Comparison of ENCODE assay signal across 9 cellular contexts in the genomic region with DNA sequence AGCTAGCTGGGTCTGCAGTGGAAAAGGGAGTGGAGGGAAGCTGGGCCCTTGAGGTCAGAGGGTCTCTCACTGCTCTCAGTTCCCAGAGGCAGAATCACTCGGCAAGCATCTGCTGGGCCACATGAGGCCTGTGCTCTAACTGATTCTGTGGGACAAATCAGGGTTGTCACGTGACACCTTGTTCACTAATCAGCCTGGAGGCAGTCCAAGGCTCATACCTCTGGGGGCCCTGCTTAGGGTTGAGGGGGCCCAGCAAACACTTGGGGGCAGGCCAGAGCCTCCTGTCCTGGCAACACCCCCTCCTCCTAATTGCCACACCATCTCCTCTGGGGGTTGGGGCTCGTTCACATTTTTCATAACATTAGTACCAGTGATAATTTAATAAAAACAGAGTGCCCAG. TPM values are rescaled to one million over a fixed set of nuclear protein-coding genes. Genes with fewer than 3 reads are reported as not detected.
A peak's percentile ranks its signal among the peaks of the same experiment; 100 is the strongest.
DNase-seq lines count a peak whose midpoint lies in the region; ATAC-seq and TF ChIP-seq lines count a peak whose summit lies in the region.
"Had no signal": no experiment of that assay in that cellular context is flagged by ENCODE, and none has a peak within 500 bp of the region (broad histone marks: within the 10 kb centered on the region; RNA-seq: fewer than 3 reads in every experiment).

No MANE protein-coding gene starts in this region.

- no peak for TF ChIP-seq CTCF in progenitor cell of endocrine pancreas (IDR thresholded peaks at IDR 0.05; ENCODE audit: unreplicated experiment)

- H3K27ac Mint-ChIP-seq in activated T-cell treated with anti-CD3 and anti-CD28 coated beads, Interleukin-2, amount 50 U/mL, for 24 hours = peak overlapping the region; percentile 79
- no peak overlapping the region for H3K27ac Mint-ChIP-seq in activated T-cell treated with anti-CD3 and anti-CD28 coated beads, Interleukin-2, amount 50 U/mL, for 72 hours
- H3K27ac Mint-ChIP-seq in activated T-helper 17 cell treated with anti-CD3 and anti-CD28 coated beads, Interleukin-2, amount 50 U/mL, for 72 hours = peak overlapping the region; percentile 52
- peak overlapping the region; percentile 33 for H3K27ac Mint-ChIP-seq in progenitor cell of endocrine pancreas
- no peak overlapping the region for H3K27ac Mint-ChIP-seq in T-helper 2 cell treated with Interferon-gamma antibody and Interleukin-4, amounts not matched to agents 5 μg/mL and 100 μg/mL, for 36 hours

- no peaks in the 10 kb centered on the region for H3K27me3 Mint-ChIP-seq in activated T-cell treated with anti-CD3 and anti-CD28 coated beads, Interleukin-2, amount 50 U/mL, for 24 hours
- no peaks in the 10 kb centered on the region for H3K27me3 Mint-ChIP-seq in activated T-cell treated with anti-CD3 and anti-CD28 coated beads, Interleukin-2, amount 50 U/mL, for 72 hours (ENCODE audit: low read depth)
- H3K27me3 Mint-ChIP-seq in activated T-helper 17 cell treated with anti-CD3 and anti-CD28 coated beads, Interleukin-2, amount 50 U/mL, for 72 hours = no peaks in the 10 kb centered on the region
- no peaks in the 10 kb centered on the region for H3K27me3 Mint-ChIP-seq in progenitor cell of endocrine pancreas
- H3K27me3 Mint-ChIP-seq in T-helper 2 cell treated with Interferon-gamma antibody and Interleukin-4, amounts not matched to agents 5 μg/mL and 100 μg/mL, for 36 hours (ENCODE audit: low read depth) = no peaks in the 10 kb centered on the region

- no peaks in the 10 kb centered on the region for H3K9me3 Mint-ChIP-seq in activated T-cell treated with anti-CD3 and anti-CD28 coated beads, Interleukin-2, amount 50 U/mL, for 24 hours
- no peaks in the 10 kb centered on the region for H3K9me3 Mint-ChIP-seq in activated T-cell treated with anti-CD3 and anti-CD28 coated beads, Interleukin-2, amount 50 U/mL, for 72 hours
- H3K9me3 Mint-ChIP-seq in activated T-helper 17 cell treated with anti-CD3 and anti-CD28 coated beads, Interleukin-2, amount 50 U/mL, for 72 hours = no peaks in the 10 kb centered on the region
- no peaks in the 10 kb centered on the region for H3K9me3 Mint-ChIP-seq in progenitor cell of endocrine pancreas (ENCODE audit: low read depth)
- no peaks in the 10 kb centered on the region for H3K9me3 Mint-ChIP-seq in T-helper 2 cell treated with Interferon-gamma antibody and Interleukin-4, amounts not matched to agents 5 μg/mL and 100 μg/mL, for 36 hours

- H3K4me3 Mint-ChIP-seq in activated T-cell treated with anti-CD3 and anti-CD28 coated beads, Interleukin-2, amount 50 U/mL, for 24 hours = no peak overlapping the region
- no peak overlapping the region for H3K4me3 Mint-ChIP-seq in activated T-cell treated with anti-CD3 and anti-CD28 coated beads, Interleukin-2, amount 50 U/mL, for 72 hours
- H3K4me3 Mint-ChIP-seq in activated T-helper 17 cell treated with anti-CD3 and anti-CD28 coated beads, Interleukin-2, amount 50 U/mL, for 72 hours = no peak overlapping the region
- no peak overlapping the region for H3K4me3 Mint-ChIP-seq in progenitor cell of endocrine pancreas (ENCODE audit: low read depth)
- H3K4me3 Mint-ChIP-seq in T-helper 2 cell treated with Interferon-gamma antibody and Interleukin-4, amounts not matched to agents 5 μg/mL and 100 μg/mL, for 36 hours = no peak overlapping the region

- no peak for ATAC-seq in activated T-cell treated with anti-CD3 and anti-CD28 coated beads, Interleukin-2, amount 50 U/mL, for 72 hours (replicated peaks in 1 of 2)
- ATAC-seq in activated T-helper 17 cell treated with anti-CD3 and anti-CD28 coated beads, Interleukin-2, amount 50 U/mL, for 72 hours (replicated peaks) = no peak
- ATAC-seq: A549 had no signal

- DNase-seq in activated T-cell treated with anti-CD3 and anti-CD28 coated beads, Interleukin-2, amount 50 U/mL, for 24 hours = no peak
- DNase-seq in activated T-cell treated with anti-CD3 and anti-CD28 coated beads, Interleukin-2, amount 50 U/mL, for 72 hours = no peak
- DNase-seq in progenitor cell of endocrine pancreas (ENCODE audit: low spot score, unreplicated experiment) = no peak
- DNase-seq in T-helper 2 cell treated with Interferon-gamma antibody and Interleukin-4, amounts not matched to agents 5 μg/mL and 100 μg/mL, for 36 hours (ENCODE audit: low spot score) = no peak
- DNase-seq in C1 segment of cervical spinal cord (lab: John Stamatoyannopoulos, UW) = no peak
- DNase-seq: activated CD8-positive, alpha-beta memory T cell treated with anti-CD3 and anti-CD28 coated beads, Interleukin-2, amount 50 U/mL, for 48 hours; transverse colon had no signal

- H3K4me1 Mint-ChIP-seq in activated T-cell treated with anti-CD3 and anti-CD28 coated beads, Interleukin-2, amount 50 U/mL, for 24 hours (ENCODE audit: low read depth) = peaks cover 64% of the 10 kb centered on the region
- H3K4me1 Mint-ChIP-seq in activated T-cell treated with anti-CD3 and anti-CD28 coated beads, Interleukin-2, amount 50 U/mL, for 72 hours (ENCODE audit: low read depth) = peaks cover 52% of the 10 kb centered on the region
- peaks cover 17% of the 10 kb centered on the region for H3K4me1 Mint-ChIP-seq in activated T-helper 17 cell treated with anti-CD3 and anti-CD28 coated beads, Interleukin-2, amount 50 U/mL, for 72 hours
- H3K4me1 Mint-ChIP-seq in progenitor cell of endocrine pancreas (ENCODE audit: low read depth) = peaks cover 16% of the 10 kb centered on the region
- H3K4me1 Mint-ChIP-seq in T-helper 2 cell treated with Interferon-gamma antibody and Interleukin-4, amounts not matched to agents 5 μg/mL and 100 μg/mL, for 36 hours (ENCODE audit: low read depth) = peaks cover 33% of the 10 kb centered on the region

- peaks cover 79% of the 10 kb centered on the region for H3K36me3 Mint-ChIP-seq in activated T-cell treated with anti-CD3 and anti-CD28 coated beads, Interleukin-2, amount 50 U/mL, for 24 hours (ENCODE audit: low read depth)
- H3K36me3 Mint-ChIP-seq in activated T-cell treated with anti-CD3 and anti-CD28 coated beads, Interleukin-2, amount 50 U/mL, for 72 hours (ENCODE audit: insufficient read depth in 2 of 2) = peaks cover 3 to 15% of the 10 kb centered on the region in 2 donors
- H3K36me3 Mint-ChIP-seq in activated T-helper 17 cell treated with anti-CD3 and anti-CD28 coated beads, Interleukin-2, amount 50 U/mL, for 72 hours (ENCODE audit: low read depth) = peaks cover 24% of the 10 kb centered on the region
- peaks cover 9% of the 10 kb centered on the region for H3K36me3 Mint-ChIP-seq in progenitor cell of endocrine pancreas (ENCODE audit: insufficient read depth)
- peaks cover 64% of the 10 kb centered on the region for H3K36me3 Mint-ChIP-seq in T-helper 2 cell treated with Interferon-gamma antibody and Interleukin-4, amounts not matched to agents 5 μg/mL and 100 μg/mL, for 36 hours (ENCODE audit: low read depth)

RNA-seq across cellular contexts. Expression of a gene that starts 9.1 kb away (rescaled TPM):
- 10 to 100 TPM; 44.2 to 51.1 TPM for total RNA-seq in activated T-cell treated with anti-CD3 and anti-CD28 coated beads, Interleukin-2, amount 50 U/mL, for 72 hours
- total RNA-seq in activated T-helper 17 cell treated with anti-CD3 and anti-CD28 coated beads, Interleukin-2, amount 50 U/mL, for 72 hours = 10 to 100 TPM; 29.4 to 54.5 TPM
- 34.0 and 37.7 TPM in 2 replicates for total RNA-seq in progenitor cell of endocrine pancreas

RNA-seq across cellular contexts. Expression of a gene that starts 16.2 kb away (rescaled TPM):
- total RNA-seq in activated T-cell treated with anti-CD3 and anti-CD28 coated beads, Interleukin-2, amount 50 U/mL, for 72 hours = 1 to 10 TPM; 4.4 to 6.4 TPM
- 1 to 10 TPM; 2.6 to 3.7 TPM for total RNA-seq in activated T-helper 17 cell treated with anti-CD3 and anti-CD28 coated beads, Interleukin-2, amount 50 U/mL, for 72 hours
- 3.4 and 3.6 TPM in 2 replicates for total RNA-seq in progenitor cell of endocrine pancreas

RNA-seq across cellular contexts. Expression of a gene that starts 29.9 kb away (rescaled TPM):
- total RNA-seq in activated T-cell treated with anti-CD3 and anti-CD28 coated beads, Interleukin-2, amount 50 U/mL, for 72 hours = 10 to 100 TPM; 28.1 to 30.5 TPM
- 10 to 100 TPM; 19.6 to 19.8 TPM for total RNA-seq in activated T-helper 17 cell treated with anti-CD3 and anti-CD28 coated beads, Interleukin-2, amount 50 U/mL, for 72 hours
- 7.0 and 7.7 TPM in 2 replicates for total RNA-seq in progenitor cell of endocrine pancreas

RNA-seq across cellular contexts. Expression of a gene that starts 34.1 kb away (rescaled TPM):
- total RNA-seq in activated T-cell treated with anti-CD3 and anti-CD28 coated beads, Interleukin-2, amount 50 U/mL, for 72 hours = 10 to 100 TPM; 59.2 to 75.1 TPM
- 10 to 100 TPM; 29.6 to 37.8 TPM for total RNA-seq in activated T-helper 17 cell treated with anti-CD3 and anti-CD28 coated beads, Interleukin-2, amount 50 U/mL, for 72 hours
- total RNA-seq in progenitor cell of endocrine pancreas = 48.2 and 54.1 TPM in 2 replicates

RNA-seq across cellular contexts. Expression of a gene that starts 47.3 kb away (rescaled TPM):
- 10 to 100 TPM; 74.4 to 75.6 TPM for total RNA-seq in activated T-cell treated with anti-CD3 and anti-CD28 coated beads, Interleukin-2, amount 50 U/mL, for 72 hours
- total RNA-seq in activated T-helper 17 cell treated with anti-CD3 and anti-CD28 coated beads, Interleukin-2, amount 50 U/mL, for 72 hours = 100 to 1,000 TPM in 1 of 2 donors, 10 to 100 TPM in 1; 61.7 to 124 TPM
- total RNA-seq in progenitor cell of endocrine pancreas = 31.1 and 36.7 TPM in 2 replicates

Comparison
In these comparisons a context has a peak if more than half of its experiments do, and no peak if none do; other contexts are left out.
1. H3K27ac Mint-ChIP-seq: peak in activated T-cell treated with anti-CD3 and anti-CD28 coated beads, Interleukin-2, amount 50 U/mL, for 24 hours (single experiment), activated T-helper 17 cell treated with anti-CD3 and anti-CD28 coated beads, Interleukin-2, amount 50 U/mL, for 72 hours (single experiment) and progenitor cell of endocrine pancreas (single experiment); none in activated T-cell treated with anti-CD3 and anti-CD28 coated beads, Interleukin-2, amount 50 U/mL, for 72 hours (single experiment) and T-helper 2 cell treated with Interferon-gamma antibody and Interleukin-4, amounts not matched to agents 5 μg/mL and 100 μg/mL, for 36 hours (single experiment).